ENCODE assay signal across 11 cellular contexts in genomic region chr1:93605812-93606512, GRCh38.
A peak's percentile ranks its signal among the peaks of the same experiment; 100 is the strongest.
DNase-seq lines count a peak whose midpoint lies in the region; ATAC-seq and TF ChIP-seq lines count a peak whose summit lies in the region.
"Had no signal": no experiment of that assay in that cellular context is flagged by ENCODE, and none has a peak within 500 bp of the region (broad histone marks: within the 10 kb centered on the region; RNA-seq: fewer than 3 reads in every experiment).

No MANE protein-coding gene starts in this region.

- H3K27ac ChIP-seq in PC-3 (ENCODE audit: low read length) (peak overlapping the region; percentile 59), epithelial cell of prostate (peak overlapping the region; percentile 51), colonic mucosa (no peak overlapping the region)
- H3K27ac ChIP-seq: neutrophil had no signal

- POLR2A ChIA-PET in PC-3 (lab: Charles Lee; ENCODE audit: unreplicated experiment), result interaction anchor here (0.7 kb wide), 1 partner anchor 205 kb away, joined by 4 read pairs; no protein-coding TSS in a partner anchor

- intact Hi-C loops in PC-3 (cut with micrococcal nuclease), result no loop called here
- intact Hi-C loops in colonic mucosa (cut with DNase I), result no loop called here

- H3K9me2 ChIP-seq in PC-3 (replicated peaks; ENCODE audit: low read length), result no peaks in the 10 kb centered on the region

- H3K9me3 ChIP-seq in PC-3 (ENCODE audit: low read length), result no peaks in the 10 kb centered on the region
- H3K9me3 ChIP-seq in colonic mucosa, result no peaks in the 10 kb centered on the region
- no peaks in the 10 kb centered on the region for H3K9me3 ChIP-seq in BE2C
- H3K9me3 ChIP-seq: neutrophil had no signal

- no TSS peak for BruUV-seq in PC-3 (replicated peaks; lab: Mats Ljungman, UMichigan)

- DNase-seq in EH (ENCODE audit: low read depth), result peak; percentile 96
- peak; percentile 86 for DNase-seq in PC-3
- DNase-seq in epithelial cell of prostate (ENCODE audit: low read depth, low spot score), result peak; percentile 90
- DNase-seq in non-pigmented ciliary epithelial cell (ENCODE audit: low read depth), result peak; percentile 91
- DNase-seq in MV-4-11 (lab: John Stamatoyannopoulos, UW), result no peak
- DNase-seq in colonic mucosa, result no peak
- DNase-seq in GM20000 (ENCODE audit: low spot score), result no peak
- no peak for DNase-seq in BE2C
- DNase-seq: activated gamma-delta T cell treated with Interleukin-2 at 50 U/mL for 16 hours, NCI-H2081 had no signal

- TF ChIP-seq CTCF in PC-3 (conservative IDR thresholded peaks at IDR 0.05; ENCODE audit: low read depth, low read length) (no peak), colonic mucosa (IDR thresholded peaks at IDR 0.05) (no peak), GM20000 (IDR thresholded peaks at IDR 0.05; ENCODE audit: extremely low read depth, missing control alignments) (no peak), BE2C (IDR thresholded peaks at IDR 0.05; ENCODE audit: low read depth, low read length) (no peak)

- ATAC-seq in PC-3, result peak; percentile 78

- peaks cover 5% of the 10 kb centered on the region for H3F3A ChIP-seq in PC-3 (ENCODE audit: low read length, unreplicated experiment)

- peak overlapping the region; percentile 30 for H3K4me2 ChIP-seq in PC-3 (ENCODE audit: low read length)

- no peak overlapping the region for H3K9ac ChIP-seq in PC-3 (ENCODE audit: low read length)
- no peak overlapping the region for H3K9ac ChIP-seq in colonic mucosa (ENCODE audit: low read depth in 2 of 2, low read length in 2 of 2)

- H3K4me1 ChIP-seq in PC-3 (ENCODE audit: insufficient read depth, low read length) (peaks cover 46% of the 10 kb centered on the region), colonic mucosa (no peaks in the 10 kb centered on the region), BE2C (peaks cover 38% of the 10 kb centered on the region)

- CTCF ChIA-PET in PC-3 (lab: Charles Lee), result interaction anchor here (0.5 kb wide), 1 partner anchor 47 kb away, joined by 3 read pairs; no protein-coding TSS in a partner anchor

- H3K4me3 ChIP-seq in PC-3 (ENCODE audit: low read length), result no peak overlapping the region
- no peak overlapping the region for H3K4me3 ChIP-seq in colonic mucosa
- H3K4me3 ChIP-seq in BE2C (ENCODE audit: low read depth, low read length), result no peak overlapping the region

- H4K20me1 ChIP-seq in PC-3 (ENCODE audit: low read length), result peaks cover 89% of the 10 kb centered on the region

- H2AFZ ChIP-seq in PC-3 (ENCODE audit: low read length), result no peak overlapping the region

- H3K79me2 ChIP-seq in PC-3 (ENCODE audit: low read length), result peaks cover 100% of the 10 kb centered on the region

- H3K36me3 ChIP-seq in PC-3 (ENCODE audit: low read depth, low read length) (peaks cover 46% of the 10 kb centered on the region), colonic mucosa (no peaks in the 10 kb centered on the region), BE2C (no peaks in the 10 kb centered on the region)
- H3K36me3 ChIP-seq: neutrophil had no signal

- H3K27me3 ChIP-seq in PC-3 (ENCODE audit: low read length) (no peaks in the 10 kb centered on the region), colonic mucosa (no peaks in the 10 kb centered on the region), BE2C (no peaks in the 10 kb centered on the region)
- H3K27me3 ChIP-seq: neutrophil had no signal

Comparison
In these comparisons a context has a peak if more than half of its experiments do, and no peak if none do; other contexts are left out.
1. DNase-seq: peak in EH (single experiment), PC-3 (single experiment), epithelial cell of prostate (single experiment) and non-pigmented ciliary epithelial cell (single experiment); none in MV-4-11 (single experiment), colonic mucosa (single experiment), GM20000 (single experiment) and BE2C (single experiment).